In the genomic region with DNA sequence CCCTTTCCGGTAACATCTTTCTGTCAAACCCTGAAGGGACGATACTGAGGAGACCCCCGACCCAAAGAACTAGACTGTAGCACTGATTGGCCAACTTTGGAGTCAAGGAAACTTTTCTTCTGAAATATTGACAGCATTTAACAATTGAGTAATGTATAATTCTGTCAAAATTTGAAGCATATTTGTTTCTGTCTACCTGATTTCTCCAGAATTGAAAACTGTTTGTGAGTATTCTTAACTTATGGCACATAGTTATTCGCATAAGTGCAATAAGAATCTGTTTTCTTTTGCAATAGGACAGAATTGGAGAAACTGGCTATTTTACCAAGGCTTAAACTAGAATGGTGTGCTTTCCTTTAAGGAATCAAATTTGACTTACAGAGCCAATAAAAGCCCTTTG, we compare ENCODE assay signal across 19 cellular contexts.
"Had no signal": no experiment of that assay in that cellular context is flagged by ENCODE, and none has a peak within 500 bp of the region (broad histone marks: within the 10 kb centered on the region; RNA-seq: fewer than 3 reads in every experiment).

No MANE protein-coding gene starts in this region.

- H3K27me3 ChIP-seq: dorsolateral prefrontal cortex, gastrocnemius medialis, heart right ventricle, right lobe of liver had no signal

- H3K4me1 ChIP-seq: gastrocnemius medialis, parathyroid adenoma, prostate gland had no signal

- H3K4me3 ChIP-seq: dorsolateral prefrontal cortex, gastrocnemius medialis, heart right ventricle, prostate gland, right lobe of liver had no signal

- H3K79me2 ChIP-seq: parathyroid adenoma had no signal

- H3K27ac ChIP-seq: dorsolateral prefrontal cortex, gastrocnemius medialis, heart right ventricle, parathyroid adenoma, prostate gland, right lobe of liver had no signal

- ATAC-seq: esophagus mucosa, gastrocnemius medialis, heart right ventricle, left lobe of liver, right lobe of liver had no signal

- H3K36me3 ChIP-seq: gastrocnemius medialis, heart right ventricle, prostate gland, right lobe of liver had no signal

- H2AFZ ChIP-seq: parathyroid adenoma had no signal

- H3K27ac Mint-ChIP-seq: nephron had no signal

- H3K9ac ChIP-seq: parathyroid adenoma had no signal

- H3K4me3 Mint-ChIP-seq: nephron had no signal

- DNase-seq: cortex of kidney; dorsolateral prefrontal cortex; effector CD8-positive, alpha-beta T cell; gastrocnemius medialis; heart right ventricle; hypothalamus; kidney glomerular epithelial cell; mammary epithelial cell; occipital lobe; right lobe of liver; stimulated activated CD4-positive, alpha-beta T cell treated with anti-CD3 and anti-CD28 coated beads, Interleukin-1b, Interleukin-23, amount 100 ng/mL, for 48 hours; stimulated activated CD4-positive, alpha-beta T cell treated with anti-CD3 and anti-CD28 coated beads, Interleukin-4, amount 100 ng/mL, for 24 hours; stimulated activated naive CD4-positive, alpha-beta T cell treated with Interleukin-2 at 50 U/mL for 16 hours; trophoblast cell had no signal

- H3K9me3 ChIP-seq: gastrocnemius medialis, prostate gland, right lobe of liver had no signal
